In genomic region chr11:44577231-44577834, GRCh38 we compare ENCODE assay signal across 1 cellular context.
TF ChIP-seq lines count a peak whose summit lies in the region.

No MANE protein-coding gene starts in this region.

TF ChIP-seq in K562, 482 proteins besides CTCF, POLR2A, EP300 and RAD21 (continued from another document):
- TF ChIP-seq, protein P1, sequence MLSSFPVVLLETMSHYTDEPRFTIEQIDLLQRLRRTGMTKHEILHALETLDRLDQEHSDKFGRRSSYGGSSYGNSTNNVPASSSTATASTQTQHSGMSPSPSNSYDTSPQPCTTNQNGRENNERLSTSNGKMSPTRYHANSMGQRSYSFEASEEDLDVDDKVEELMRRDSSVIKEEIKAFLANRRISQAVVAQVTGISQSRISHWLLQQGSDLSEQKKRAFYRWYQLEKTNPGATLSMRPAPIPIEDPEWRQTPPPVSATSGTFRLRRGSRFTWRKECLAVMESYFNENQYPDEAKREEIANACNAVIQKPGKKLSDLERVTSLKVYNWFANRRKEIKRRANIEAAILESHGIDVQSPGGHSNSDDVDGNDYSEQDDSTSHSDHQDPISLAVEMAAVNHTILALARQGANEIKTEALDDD (IDR thresholded peaks at IDR 0.05): peak; percentile 43; the same call in 1 of the 2 replicates
- no peak for TF ChIP-seq CC2D1A (IDR thresholded peaks at IDR 0.05)
- TF ChIP-seq SNAPC5 (CRISPR knock-in tag; IDR thresholded peaks at IDR 0.05): no peak
- no peak for TF ChIP-seq SIRT6 (IDR thresholded peaks at IDR 0.05; ENCODE audit: low read depth, low read length)
- TF ChIP-seq KLF6 (CRISPR knock-in tag; IDR thresholded peaks at IDR 0.05; ENCODE audit: borderline replicate concordance): no peak
- 0 out of 4 replicates have a peak, but pooled peaks of 1 of the 2 experiments have one; percentile 30 for TF ChIP-seq RCOR1 (IDR thresholded peaks at IDR 0.05; ENCODE audit: borderline replicate concordance in 1 of 2, low read depth in 2 of 2, low read length in 2 of 2)
- no peak for TF ChIP-seq FOXJ2 (tag; IDR thresholded peaks at IDR 0.05)
TF ChIP-seq in K562: peak in this region for 10.
